12 cellular contexts compared by ENCODE assay signal in the genomic region with DNA sequence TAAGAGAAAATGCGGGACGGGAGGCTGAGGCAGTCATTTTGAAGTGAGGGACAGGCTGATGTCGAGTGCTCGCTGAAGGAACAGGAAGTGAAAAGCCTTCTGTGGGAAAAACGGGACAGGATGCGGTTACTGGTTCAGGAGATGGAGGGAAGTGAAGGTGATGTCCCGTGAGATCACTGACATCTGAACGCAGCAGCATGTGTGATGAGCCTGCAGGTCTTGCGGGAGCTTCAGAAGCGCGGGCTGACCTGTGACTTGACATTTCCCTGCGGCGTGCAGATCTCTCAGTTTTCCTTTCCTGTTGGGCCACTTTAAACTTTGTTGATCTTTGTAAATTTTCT.
A peak's percentile ranks its signal among the peaks of the same experiment; 100 is the strongest.
DNase-seq lines count a peak whose midpoint lies in the region; ATAC-seq and TF ChIP-seq lines count a peak whose summit lies in the region.
"Had no signal": no experiment of that assay in that cellular context is flagged by ENCODE, and none has a peak within 500 bp of the region (broad histone marks: within the 10 kb centered on the region; RNA-seq: fewer than 3 reads in every experiment).

No MANE protein-coding gene starts in this region.

- no peaks in the 10 kb centered on the region for H3K27me3 ChIP-seq in trophoblast cell (ENCODE audit: insufficient read depth, low read length)
- H3K27me3 ChIP-seq: body of pancreas had no signal

- no peaks in the 10 kb centered on the region for H3K79me2 ChIP-seq in trophoblast cell (ENCODE audit: control insufficient read depth, insufficient read depth, low read length, poor library complexity)

- H2BK120ac ChIP-seq in trophoblast cell (ENCODE audit: insufficient read depth, low read length, poor library complexity): no peak overlapping the region

- no peak overlapping the region for H3K23ac ChIP-seq in trophoblast cell (ENCODE audit: low read length)

- no peaks in the 10 kb centered on the region for H3K79me1 ChIP-seq in trophoblast cell (ENCODE audit: low read length)

- no peak overlapping the region for H3K27ac ChIP-seq in trophoblast cell (ENCODE audit: low read depth, low read length)
- H3K27ac ChIP-seq: body of pancreas had no signal

- no peak overlapping the region for H2AFZ ChIP-seq in trophoblast cell (ENCODE audit: insufficient read depth, low read length, poor library complexity)

- TF ChIP-seq CTCF in GM12865 (IDR thresholded peaks at IDR 0.05; ENCODE audit: insufficient read depth, low read depth, low read length, missing control alignments) (no peak), natural killer cell (IDR thresholded peaks at IDR 0.05) (no peak)
- no peak for TF ChIP-seq CTCF in activated CD8-positive, alpha-beta T cell treated with anti-CD3 and anti-CD28 coated beads for 36 hours (IDR thresholded peaks at IDR 0.05)

- H2BK5ac ChIP-seq in trophoblast cell (ENCODE audit: low read depth, low read length, poor library complexity): no peak overlapping the region

- H3K4me2 ChIP-seq in trophoblast cell (ENCODE audit: low read length): no peak overlapping the region

- intact Hi-C loops in activated CD8-positive, alpha-beta T cell treated with anti-CD3 and anti-CD28 coated beads for 36 hours (cut with micrococcal nuclease): no loop called here
- intact Hi-C loops in natural killer cell (cut with micrococcal nuclease): no loop called here

- peaks cover 29% of the 10 kb centered on the region for H3K4me1 Mint-ChIP-seq in activated CD8-positive, alpha-beta T cell treated with anti-CD3 and anti-CD28 coated beads for 36 hours (ENCODE audit: low read depth)
- H3K4me1 Mint-ChIP-seq in natural killer cell: peaks cover 12 to 14% of the 10 kb centered on the region in 2 donors

- no peak overlapping the region for H3K14ac ChIP-seq in trophoblast cell (ENCODE audit: low read length)

- no peak overlapping the region for H2BK12ac ChIP-seq in trophoblast cell (ENCODE audit: low read length)

- CTCF ChIA-PET in activated CD8-positive, alpha-beta T cell treated with anti-CD3 and anti-CD28 coated beads for 36 hours (lab: Charles Lee): no interaction called here

- H3K4ac ChIP-seq in trophoblast cell (ENCODE audit: low read depth, low read length): no peak overlapping the region

- no peaks in the 10 kb centered on the region for H3K27me3 Mint-ChIP-seq in activated CD8-positive, alpha-beta T cell treated with anti-CD3 and anti-CD28 coated beads for 36 hours
- no peaks in the 10 kb centered on the region for H3K27me3 Mint-ChIP-seq in natural killer cell (ENCODE audit: low read depth in 2 of 2)

- DNase-seq in GM12865 (ENCODE audit: low read depth) (peak; percentile 85), natural killer cell (no peak), trophoblast cell (no peak), NCI-H1417 treated with DMSO at 0.1 percent for 48 hours (lab: John Stamatoyannopoulos, UW) (no peak), ureter (ENCODE audit: low spot score) (no peak)
- peak; percentile 60 for DNase-seq in activated CD8-positive, alpha-beta T cell treated with anti-CD3 and anti-CD28 coated beads for 36 hours
- DNase-seq: body of pancreas, foreskin fibroblast, midbrain, T1000 had no signal

- H3K4me1 ChIP-seq in trophoblast cell (ENCODE audit: control insufficient read depth in 1 of 2, insufficient read depth in 2 of 2, low read length in 2 of 2): peaks cover 3 to 5% of the 10 kb centered on the region in 2 experiments
- H3K4me1 ChIP-seq: body of pancreas had no signal

- H3K4me3 ChIP-seq in GM12865 (ENCODE audit: low read depth, low read length) (no peak overlapping the region), trophoblast cell (ENCODE audit: low read depth, low read length) (no peak overlapping the region)
- H3K4me3 ChIP-seq: body of pancreas had no signal

- no peak overlapping the region for H4K8ac ChIP-seq in trophoblast cell (ENCODE audit: low read depth, low read length)

- ATAC-seq in HG03442 (IDR thresholded peaks at IDR 0.05; ENCODE audit: unreplicated experiment) (peak; percentile 28), natural killer cell (peak in 1 of 3 donors; percentile 37), GM18873 (IDR thresholded peaks at IDR 0.05; ENCODE audit: low FRiP score, unreplicated experiment) (no peak)
- ATAC-seq in activated CD8-positive, alpha-beta T cell treated with anti-CD3 and anti-CD28 coated beads for 36 hours: peak; percentile 74
- ATAC-seq: body of pancreas had no signal

- POLR2A ChIA-PET in activated CD8-positive, alpha-beta T cell treated with anti-CD3 and anti-CD28 coated beads for 36 hours (lab: Charles Lee): no interaction called here

- peak overlapping the region; percentile 2 for H3K4me3 Mint-ChIP-seq in activated CD8-positive, alpha-beta T cell treated with anti-CD3 and anti-CD28 coated beads for 36 hours
- H3K4me3 Mint-ChIP-seq in natural killer cell: peak overlapping the region; percentile 74

- peaks cover 4% of the 10 kb centered on the region for H3K9me3 ChIP-seq in trophoblast cell (ENCODE audit: insufficient read depth, low read depth, low read length)
- H3K9me3 ChIP-seq: body of pancreas had no signal

- peaks cover 72 to 74% of the 10 kb centered on the region in 2 experiments for H3K36me3 ChIP-seq in trophoblast cell (ENCODE audit: control insufficient read depth in 1 of 2, insufficient read depth in 2 of 2, low read length in 2 of 2)

- H3K36me3 Mint-ChIP-seq in activated CD8-positive, alpha-beta T cell treated with anti-CD3 and anti-CD28 coated beads for 36 hours (ENCODE audit: low read depth): peaks cover 22% of the 10 kb centered on the region
- H3K36me3 Mint-ChIP-seq in natural killer cell: peaks cover under 1% of the 10 kb centered on the region

- no CpG with 5 or more reads among the region's 13 CpGs for WGBS in trophoblast cell (ENCODE audit: extremely low coverage, insufficient coverage, insufficient read length)

- peak overlapping the region; percentile 81 for H3K27ac Mint-ChIP-seq in activated CD8-positive, alpha-beta T cell treated with anti-CD3 and anti-CD28 coated beads for 36 hours
- peak overlapping the region; percentile 80 to 81 for H3K27ac Mint-ChIP-seq in natural killer cell

- H4K12ac ChIP-seq in trophoblast cell (ENCODE audit: low read depth, low read length): no peak overlapping the region

- H3K9ac ChIP-seq in trophoblast cell (ENCODE audit: low read length): no peak overlapping the region

- H2AK5ac ChIP-seq in trophoblast cell (ENCODE audit: low read length): no peak overlapping the region

- H3K18ac ChIP-seq in trophoblast cell (ENCODE audit: low read length): no peak overlapping the region

- H3K9me3 Mint-ChIP-seq in activated CD8-positive, alpha-beta T cell treated with anti-CD3 and anti-CD28 coated beads for 36 hours: no peaks in the 10 kb centered on the region
- no peaks in the 10 kb centered on the region for H3K9me3 Mint-ChIP-seq in natural killer cell

- H4K91ac ChIP-seq in trophoblast cell (ENCODE audit: low read depth, low read length): no peak overlapping the region

Comparison
In these comparisons a context has a peak if more than half of its experiments do, and no peak if none do; other contexts are left out.
1. DNase-seq: peak in GM12865 (single experiment) and activated CD8-positive, alpha-beta T cell treated with anti-CD3 and anti-CD28 coated beads for 36 hours (single experiment); none in natural killer cell (single experiment), trophoblast cell (0 of 2), NCI-H1417 treated with DMSO at 0.1 percent for 48 hours (single experiment) and ureter (single experiment).